ENCODE assay signal across 8 cellular contexts in the genomic region with DNA sequence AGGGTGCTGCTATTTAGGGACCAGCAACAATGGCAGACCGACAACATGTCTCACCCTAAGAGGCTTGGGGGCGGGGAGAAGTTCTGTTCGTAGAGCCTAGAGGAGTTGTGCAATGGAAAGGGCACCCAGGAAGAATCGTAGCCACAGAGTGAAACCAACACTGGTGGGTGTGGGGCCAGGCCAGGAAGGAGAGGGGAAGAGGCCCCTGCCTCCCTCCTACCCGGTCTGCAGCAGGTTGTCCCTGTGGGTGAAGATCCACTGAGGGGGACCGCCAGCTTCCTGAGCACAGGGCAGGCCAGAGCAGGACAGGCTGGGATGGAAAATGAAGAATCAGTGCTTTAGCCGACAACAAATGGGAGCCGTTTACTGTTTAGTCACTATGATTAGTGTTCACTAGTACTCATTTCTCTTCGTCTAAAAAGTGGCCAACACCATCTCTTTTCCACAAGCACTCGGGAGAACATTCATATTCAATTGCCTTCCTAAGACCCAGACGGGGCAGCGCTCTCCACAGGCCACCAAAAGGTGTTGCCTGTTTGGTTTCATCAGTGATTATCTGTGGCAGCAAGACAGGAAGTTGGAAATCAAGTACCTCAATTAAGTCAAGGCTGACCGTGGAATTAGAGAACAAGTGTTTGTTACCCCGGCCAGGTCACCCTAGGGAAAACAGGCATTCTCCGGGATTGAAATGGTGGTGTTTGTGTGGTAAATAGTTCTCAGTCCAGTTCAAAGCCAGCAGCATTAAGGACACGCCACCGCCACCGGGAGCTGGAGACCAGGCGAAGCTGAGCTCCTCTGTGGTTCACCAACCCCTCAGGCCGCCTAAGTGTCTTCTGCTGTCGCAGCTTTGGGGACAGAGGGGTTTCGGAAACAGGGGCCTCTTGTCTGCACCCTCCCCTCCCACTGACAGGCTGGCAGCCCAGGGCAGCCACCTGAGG. TPM values are rescaled to one million over a fixed set of nuclear protein-coding genes. Genes with fewer than 3 reads are reported as not detected.
DNase-seq lines count a peak whose midpoint lies in the region; ATAC-seq, FAIRE-seq and TF ChIP-seq lines count a peak whose summit lies in the region.

No MANE protein-coding gene starts in this region.

- peak overlapping the region; percentile 56; the same call in 1 of the 2 replicates for H3K27ac ChIP-seq in HEK293 (ENCODE audit: extremely low read depth, low read depth, low read length)
- H3K27ac ChIP-seq in SU-DHL-6 (ENCODE audit: low read depth, low read length): no peak overlapping the region
- peak overlapping the region; percentile 79 for H3K27ac ChIP-seq in K562 (ENCODE audit: extremely low read depth, low read depth, low read length)

- peak; percentile 71 for DNase-seq in 8988T
- DNase-seq in K562 (ENCODE audit: extremely low read depth in 1 of 4, low spot score in 3 of 4): peak in 2 of 4 experiments; percentile 19 to 47
- DNase-seq in left lobe of liver (ENCODE audit: low spot score): peak; percentile 50
- peak; percentile 70 for DNase-seq in stimulated activated CD4-positive, alpha-beta T cell treated with anti-CD3 and anti-CD28 coated beads, Interleukin-4, amount 100 ng/mL, for 24 hours
- DNase-seq in kidney glomerular epithelial cell (lab: John Stamatoyannopoulos, UW): no peak
- no peak for DNase-seq in D721Med (ENCODE audit: insufficient read length, low spot score)

- peak overlapping the region; percentile 95 for H2AFZ ChIP-seq in SU-DHL-6 (ENCODE audit: low read depth, low read length, severe bottlenecking)
- peak overlapping the region; percentile 91 for H2AFZ ChIP-seq in K562 (ENCODE audit: low read depth, low read length)

- H3K36me3 ChIP-seq in HEK293 (ENCODE audit: control insufficient read depth in 2 of 2, insufficient read depth in 1 of 2, low read length in 2 of 2) (no peaks in the 10 kb centered on the region), SU-DHL-6 (ENCODE audit: low read length) (no peaks in the 10 kb centered on the region), K562 (ENCODE audit: control insufficient read depth, insufficient read depth, low read length) (no peaks in the 10 kb centered on the region; the same call in 2 of the 3 replicates)

- 0 out of 2 replicates have a peak, but pooled peaks cover 5% of the 10 kb centered on the region for H4K20me1 ChIP-seq in SU-DHL-6 (ENCODE audit: low read depth, low read length)
- H4K20me1 ChIP-seq in K562 (replicated peaks; ENCODE audit: control insufficient read depth, insufficient read depth, low read length): peaks cover 17% of the 10 kb centered on the region

- CTCF ChIA-PET in HEK293 (lab: Yijun Ruan, JAX) (no interaction called here), K562 (lab: Yijun Ruan, JAX; ENCODE audit: low intra/inter-chr PET ratio) (interaction anchor here (0.6 kb wide), 1 partner anchor 9 kb away, joined by 3 read pairs; no protein-coding TSS in a partner anchor)

- H3K9me2 ChIP-seq in SU-DHL-6 (replicated peaks; ENCODE audit: insufficient read depth, low read length): no peaks in the 10 kb centered on the region

- 0 out of 4 replicates have a peak, but pooled peaks of 1 of the 2 experiments have one; percentile 14 for TF ChIP-seq RAD21 in K562 (CRISPR knock-in tag; conservative IDR thresholded peaks at IDR 0.05 in 1 of 2, IDR thresholded peaks at IDR 0.05 in 1 of 2)

- H3K27me3 ChIP-seq in SU-DHL-6 (ENCODE audit: low read length) (no peaks in the 10 kb centered on the region), K562 (ENCODE audit: control insufficient read depth in 2 of 2, insufficient read depth in 2 of 2, low read length in 2 of 2) (peaks cover 0 to 6% of the 10 kb centered on the region in 2 experiments; a peak in 1 of 5 replicates)

- ATAC-seq in K562 (peak; percentile 19), left lobe of liver (peak; percentile 7)

- H3K9me3 ChIP-seq in HEK293 (ENCODE audit: control insufficient read depth, insufficient read depth, low read depth, low read length) (no peaks in the 10 kb centered on the region), SU-DHL-6 (ENCODE audit: insufficient read depth, low read length) (no peaks in the 10 kb centered on the region), K562 (replicated peaks; ENCODE audit: control insufficient read depth, insufficient read depth, low read depth, low read length) (no peaks in the 10 kb centered on the region)

- intact Hi-C loops in K562 (cut with micrococcal nuclease): no loop called here

- H3K4me1 ChIP-seq in HEK293 (ENCODE audit: control insufficient read depth, insufficient read depth, low read length): 0 out of 2 replicates have a peak, but pooled peaks cover 4% of the 10 kb centered on the region
- peaks cover 14 to 25% of the 10 kb centered on the region in 2 experiments; a peak in 4 of 5 replicates for H3K4me1 ChIP-seq in K562 (replicated peaks in 1 of 2; ENCODE audit: control insufficient read depth in 2 of 2, insufficient read depth in 2 of 2, low read length in 2 of 2)

- POLR2A ChIA-PET in HEK293 (lab: Yijun Ruan, JAX) (no interaction called here), K562 (lab: Yijun Ruan, JAX) (no interaction called here)

- H3K4me2 ChIP-seq in SU-DHL-6 (ENCODE audit: low read depth, low read length, poor library complexity, severe bottlenecking) (peak overlapping the region; percentile 86), K562 (ENCODE audit: insufficient read depth, low read length) (peak overlapping the region; percentile 81)

- TF ChIP-seq CTCF in HEK293 (tag by site-specific recombination; IDR thresholded peaks at IDR 0.05) (no peak), SU-DHL-6 (IDR thresholded peaks at IDR 0.05; ENCODE audit: insufficient read depth, low read length, poor library complexity, severe bottlenecking) (no peak), K562 (IDR thresholded peaks at IDR 0.05 in 2 of 3, conservative IDR thresholded peaks at IDR 0.05 in 1 of 3; ENCODE audit: insufficient read depth in 2 of 3, low read depth in 1 of 3, low read length in 3 of 3) (peak in 2 of 3 experiments; percentile 13 to 25; a peak in 1 of 6 replicates), D721Med (IDR thresholded peaks at IDR 0.05; ENCODE audit: insufficient read depth, missing control alignments) (no peak)

- H3K79me2 ChIP-seq in SU-DHL-6 (ENCODE audit: insufficient read depth, low read length) (no peaks in the 10 kb centered on the region), K562 (ENCODE audit: control insufficient read depth, insufficient read depth, low read length) (peaks cover 35% of the 10 kb centered on the region)

- H3K4me3 ChIP-seq in HEK293 (ENCODE audit: low read depth, low read length) (peak overlapping the region; percentile 73), SU-DHL-6 (ENCODE audit: insufficient read depth, low read length, poor library complexity, severe bottlenecking) (peak overlapping the region; percentile 88), K562 (peak overlapping the region; percentile 72)

- WGBS in K562 (ENCODE audit: insufficient coverage, low coverage, missing lambda C conversion rate): 32% methylated on average over 17 of the region's 22 CpGs

- peak overlapping the region; percentile 70 for H3K9ac ChIP-seq in SU-DHL-6 (ENCODE audit: low read length)
- peak overlapping the region; percentile 79 to 95 for H3K9ac ChIP-seq in K562 (ENCODE audit: insufficient read depth in 1 of 2, low read depth in 2 of 2, low read length in 2 of 2)

- peaks cover 10% of the 10 kb centered on the region for H3F3A ChIP-seq in SU-DHL-6 (ENCODE audit: insufficient read depth)

- in situ Hi-C loops in K562 (cut with MboI): no loop called here

- H3K9me1 ChIP-seq in K562 (ENCODE audit: control insufficient read depth, insufficient read depth, low read length): no peaks in the 10 kb centered on the region

- 0 out of 2 replicates have a peak, but pooled peaks have one; percentile 1 for TF ChIP-seq POLR2A in K562 (conservative IDR thresholded peaks at IDR 0.05)

- no peak for TF ChIP-seq EP300 in K562 (IDR thresholded peaks at IDR 0.05; ENCODE audit: low read length)

- TSS peak; percentile 86 for BruUV-seq in K562 (replicated peaks; lab: Mats Ljungman, UMichigan)

- no peak for FAIRE-seq in K562 (lab: Jason Lieb, UNC)
- no peak for FAIRE-seq in D721Med (lab: Jason Lieb, UNC)

TF ChIP-seq in HEK293, 187 proteins besides CTCF, POLR2A, EP300 and RAD21 (continues in another document):
- TF ChIP-seq ZNF335 (tag by site-specific recombination; conservative IDR thresholded peaks at IDR 0.05) (no peak), ZNF600 (tag by site-specific recombination; IDR thresholded peaks at IDR 0.05) (no peak)

TF ChIP-seq in K562, 482 proteins besides CTCF, POLR2A, EP300 and RAD21 (continues in another document):
- TF ChIP-seq ZNF124 (CRISPR knock-in tag; IDR thresholded peaks at IDR 0.05): no peak
- TF ChIP-seq NFRKB (IDR thresholded peaks at IDR 0.05; ENCODE audit: low read depth): no peak
- no peak for TF ChIP-seq DNMT1 (IDR thresholded peaks at IDR 0.05)
- no peak for TF ChIP-seq HMGN3 (IDR thresholded peaks at IDR 0.05; ENCODE audit: borderline replicate concordance, extremely low read depth, insufficient read length, low read depth, low read length)
- no peak for TF ChIP-seq FOXK1 (CRISPR knock-in tag; IDR thresholded peaks at IDR 0.05; ENCODE audit: borderline replicate concordance)
- no peak for TF ChIP-seq SRF (CRISPR knock-in tag; IDR thresholded peaks at IDR 0.05)
- TF ChIP-seq SMARCA4 (IDR thresholded peaks at IDR 0.05): 0 out of 2 replicates have a peak, but pooled peaks have one; percentile 22
- no peak for TF ChIP-seq ELF4 (CRISPR knock-in tag; IDR thresholded peaks at IDR 0.05)
- TF ChIP-seq ZNF143 (CRISPR knock-in tag; IDR thresholded peaks at IDR 0.05): no peak
- peak; percentile 39; the same call in 1 of the 2 replicates for TF ChIP-seq ETV1 (tag; conservative IDR thresholded peaks at IDR 0.05; ENCODE audit: low read depth)

RNA-seq across cellular contexts. Expression of a gene that starts 1.0 kb away (rescaled TPM):
- total RNA-seq in K562 (2011; cell fraction: chromatin; rRNA removed; ENCODE audit: low replicate concordance): 106 and 127 TPM in 2 replicates
- total RNA-seq in K562 (2011; cell fraction: nucleolus; rRNA removed): 46.5 and 55.5 TPM in 2 replicates
- 73.7 and 99.4 TPM in 2 replicates for total RNA-seq in K562 (2011; cell fraction: nucleoplasm; rRNA removed)
- total RNA-seq in K562 (2014; rRNA removed): 4.2 and 5.4 TPM in 2 replicates
- total RNA-seq in K562 (2014; rRNA removed; fragmentation: Illumina TruSeq; extraction: Trizol): 4.8 and 5.5 TPM in 2 replicates
- 3.4 TPM in 2 replicates for total RNA-seq in K562 (2015; rRNA removed; fragmentation: Illumina TruSeq; extraction: Trizol)
- total RNA-seq in K562 (2021): 28.6 and 34.2 TPM in 2 replicates
- polyA plus RNA-seq in K562 (2011; rRNA removed): 2.9 and 4.3 TPM in 2 replicates
- 3.6 and 3.8 TPM in 2 replicates for polyA plus RNA-seq in K562 (2011; cell fraction: cytosol; rRNA removed)
- 41.4 and 54.7 TPM in 2 replicates for polyA plus RNA-seq in K562 (2011; cell fraction: nucleus; rRNA removed)
- polyA plus RNA-seq in K562 (2012): 9.8 and 16.5 TPM in 2 replicates
- polyA plus RNA-seq in K562 (2014; fragmentation: Illumina TruSeq; extraction: Trizol): 9.0 and 11.1 TPM in 2 replicates
- polyA plus RNA-seq in K562 (2014; fragmentation: Nextera tagmentation; extraction: Ambion mirVana): under 1 TPM; 0.38 to 0.55 TPM
- 8.4 and 8.6 TPM in 2 replicates for polyA plus RNA-seq in K562 (2014; rRNA removed)
- polyA minus RNA-seq in K562 (2011; rRNA and poly(A)+ RNA removed): 8.1 and 10.1 TPM in 2 replicates
- 9.3 and 15.4 TPM in 2 replicates for polyA minus RNA-seq in K562 (2011; cell fraction: cytosol; rRNA and poly(A)+ RNA removed)
- polyA minus RNA-seq in K562 (2011; cell fraction: nucleus; rRNA and poly(A)+ RNA removed): 19.8 and 28.4 TPM in 2 replicates
- 36.0 TPM for total RNA-seq in left lobe of liver

Comparison
In these comparisons a context has a peak if more than half of its experiments do, and no peak if none do; other contexts are left out.
1. DNase-seq: peak in 8988T (single experiment), left lobe of liver (single experiment) and stimulated activated CD4-positive, alpha-beta T cell treated with anti-CD3 and anti-CD28 coated beads, Interleukin-4, amount 100 ng/mL, for 24 hours (single experiment); none in kidney glomerular epithelial cell (single experiment) and D721Med (single experiment).
2. CTCF ChIP-seq: peak in K562 (2 of 3); none in HEK293 (single experiment), SU-DHL-6 (single experiment) and D721Med (single experiment).
3. Peak in every context shown above with its lines, with median percentiles within 50 percentile points of each other: H3K4me3 ChIP-seq.